ENCODE assay signal across 1 cellular context in genomic region chr22:45671783-45672563, GRCh38.
TF ChIP-seq lines count a peak whose summit lies in the region.

ATXN10 (plus strand) TSS chr22:45671834; CDS start chr22:45672064, 230 bp downstream.

TF ChIP-seq in K562, 482 proteins besides CTCF, POLR2A, EP300 and RAD21 (continued from another document and continues in another):
- TF ChIP-seq ZMIZ1 (IDR thresholded peaks at IDR 0.05; ENCODE audit: low read depth in 2 of 2, low read length in 2 of 2): no peak
- TF ChIP-seq NONO (IDR thresholded peaks at IDR 0.05; ENCODE audit: low read depth in 2 of 2, low read length in 1 of 2): peak in 1 of 2 experiments; percentile 56; a peak in 2 of 4 replicates
- peak in 1 of 2 experiments; percentile 86; a peak in 1 of 4 replicates for TF ChIP-seq HDAC1 (IDR thresholded peaks at IDR 0.05)
- no peak for TF ChIP-seq ZNF3 (CRISPR knock-in tag; IDR thresholded peaks at IDR 0.05)
- no peak for TF ChIP-seq TFAM (CRISPR knock-in tag; conservative IDR thresholded peaks at IDR 0.05)
- TF ChIP-seq GABPB2 (CRISPR knock-in tag; conservative IDR thresholded peaks at IDR 0.05): no peak
- TF ChIP-seq XRCC3 (IDR thresholded peaks at IDR 0.05): no peak
- peak; percentile 82 for TF ChIP-seq POLR2G (IDR thresholded peaks at IDR 0.05; ENCODE audit: low read depth, low read length)
- peak; percentile 59 for TF ChIP-seq CXXC5 (CRISPR knock-in tag; IDR thresholded peaks at IDR 0.05)
- TF ChIP-seq BACH1 (tag; IDR thresholded peaks at IDR 0.05): no peak
- peak; percentile 34; the same call in 1 of the 2 replicates for TF ChIP-seq ZNF395 (CRISPR knock-in tag; IDR thresholded peaks at IDR 0.05)
- TF ChIP-seq HDAC2 (IDR thresholded peaks at IDR 0.05): no peak
- TF ChIP-seq SAFB2 (IDR thresholded peaks at IDR 0.05; ENCODE audit: borderline replicate concordance, low read depth, low read length, severe bottlenecking): no peak
- peak; percentile 91 for TF ChIP-seq GABPA (tag; conservative IDR thresholded peaks at IDR 0.05; ENCODE audit: low read depth)
- TF ChIP-seq ZNF449 (CRISPR knock-in tag; IDR thresholded peaks at IDR 0.05): no peak
- TF ChIP-seq ZNF699 (CRISPR knock-in tag; IDR thresholded peaks at IDR 0.05; ENCODE audit: insufficient replicate concordance): no peak
- TF ChIP-seq ZNF586 (CRISPR knock-in tag; conservative IDR thresholded peaks at IDR 0.05): no peak
- peak; percentile 74 for TF ChIP-seq DACH1 (IDR thresholded peaks at IDR 0.05; ENCODE audit: partially characterized antibody)
- TF ChIP-seq ZNF280A (IDR thresholded peaks at IDR 0.05; ENCODE audit: low read depth, partially characterized antibody): no peak
- no peak for TF ChIP-seq ZKSCAN3 (CRISPR knock-in tag; IDR thresholded peaks at IDR 0.05)
- no peak for TF ChIP-seq ELF1 (tag; IDR thresholded peaks at IDR 0.05)
- 0 out of 2 replicates have a peak, but pooled peaks have one; percentile 49 for TF ChIP-seq ZNF444 (CRISPR knock-in tag; IDR thresholded peaks at IDR 0.05)
- 0 out of 2 replicates have a peak, but pooled peaks have one; percentile 18 for TF ChIP-seq ATF7 (IDR thresholded peaks at IDR 0.05)
- TF ChIP-seq ZNF280B (CRISPR knock-in tag; IDR thresholded peaks at IDR 0.05): no peak
- TF ChIP-seq CREM (IDR thresholded peaks at IDR 0.05; ENCODE audit: low read depth): 0 out of 2 replicates have a peak, but pooled peaks have one; percentile 5
- no peak for TF ChIP-seq COPS2 (conservative IDR thresholded peaks at IDR 0.05)
- peak; percentile 85 for TF ChIP-seq MGA (IDR thresholded peaks at IDR 0.05)
- TF ChIP-seq ZNF511 (CRISPR knock-in tag; IDR thresholded peaks at IDR 0.05): 0 out of 2 replicates have a peak, but pooled peaks have one; percentile 2
- TF ChIP-seq POLR2AphosphoS5 (IDR thresholded peaks at IDR 0.05; ENCODE audit: control insufficient read depth, insufficient read depth, low read depth, low read length): peak; percentile 33; the same call in 1 of the 2 replicates
- TF ChIP-seq CHD4 (IDR thresholded peaks at IDR 0.05; ENCODE audit: insufficient read depth, insufficient replicate concordance, low read depth, low read length, poor library complexity, severe bottlenecking): no peak
- TF ChIP-seq ATF6 (CRISPR knock-in tag; IDR thresholded peaks at IDR 0.05): no peak; the same call in 1 of the 2 replicates
- peak in 1 of 2 experiments; percentile 53; a peak in 1 of 4 replicates for TF ChIP-seq SIN3A (IDR thresholded peaks at IDR 0.05; ENCODE audit: borderline replicate concordance in 2 of 2, control insufficient read depth in 1 of 2, low read depth in 2 of 2, low read length in 2 of 2)
- peak; percentile 62; the same call in 1 of the 2 replicates for TF ChIP-seq SMAD4 (CRISPR knock-in tag; conservative IDR thresholded peaks at IDR 0.05)
- no peak for TF ChIP-seq TAL1 (IDR thresholded peaks at IDR 0.05)
